8 cellular contexts compared by ENCODE assay signal in genomic region chr16:2867987-2868789, GRCh38. TPM values are rescaled to one million over a fixed set of nuclear protein-coding genes. Genes with fewer than 3 reads are reported as not detected.
DNase-seq lines count a peak whose midpoint lies in the region; ATAC-seq, FAIRE-seq and TF ChIP-seq lines count a peak whose summit lies in the region.

No MANE protein-coding gene starts in this region.

- DNase-seq in GM10248 (ENCODE audit: extremely low spot score), result peak; percentile 98
- DNase-seq in NCI-H1092 treated with DMSO at 0.1 percent for 48 hours (lab: John Stamatoyannopoulos, UW), result peak; percentile 90
- peak; percentile 93 for DNase-seq in SKM-1 treated with dmso at 0.1 percent for 144 hours (lab: John Stamatoyannopoulos, UW; ENCODE audit: unreplicated experiment)
- DNase-seq in activated naive CD8-positive, alpha-beta T cell treated with anti-CD3 and anti-CD28 coated beads, Interleukin-2, amount 50 U/mL, for 16 hours (ENCODE audit: low read depth, low spot score), result peak; percentile 95
- DNase-seq in Right ventricle myocardium superior, result peak; percentile 98
- DNase-seq in pancreas, result peak; percentile 89 to 98 (median 94)
- DNase-seq in tibial artery, result peak; percentile 93 to 95

- TF ChIP-seq CTCF in GM10248 (IDR thresholded peaks at IDR 0.05; ENCODE audit: control extremely low read depth, extremely low read depth, low read depth, missing control alignments) (peak; percentile 96), pancreas (IDR thresholded peaks at IDR 0.05) (peak; percentile 96 to 99 (median 98)), tibial artery (IDR thresholded peaks at IDR 0.05) (peak; percentile 94 to 97)

- WGBS in pancreas, 2 donors, result 1% methylated on average over 44 to 45 of the region's 45 CpGs

- peak overlapping the region; percentile 40 to 63 (median 48) for H3K4me3 ChIP-seq in pancreas
- peak overlapping the region; percentile 63 to 73 for H3K4me3 ChIP-seq in tibial artery

- intact Hi-C loops in Right ventricle myocardium superior (cut with DNase I) (no loop called here), pancreas (cut with DNase I) (loop anchor here in 1 of 3 donors (2.0 kb wide), 1 partner anchor 27 kb away; no protein-coding TSS in a partner anchor), tibial artery (cut with DNase I; ENCODE audit: low total_unique reads) (no loop called here)

- ATAC-seq in HG02588 (IDR thresholded peaks at IDR 0.05; ENCODE audit: unreplicated experiment), result peak; percentile 86
- peak; percentile 99 for ATAC-seq in Right ventricle myocardium superior (ENCODE audit: poor library complexity)
- ATAC-seq in pancreas, result peak; percentile 98 to 99 (median 98)

- no peak for FAIRE-seq in pancreas (lab: Jason Lieb, UNC)

- H3K27ac ChIP-seq in pancreas (peak overlapping the region; percentile 84 to 92 (median 90)), tibial artery (peak overlapping the region; percentile 84 to 88)

- peaks cover 0 to 5% (median 0%) of the 10 kb centered on the region in 4 donors for H3K27me3 ChIP-seq in pancreas
- peaks cover 0 to 15% of the 10 kb centered on the region in 2 donors for H3K27me3 ChIP-seq in tibial artery

- H3K4me1 ChIP-seq in pancreas, result no peaks in the 10 kb centered on the region
- peaks cover 0 to 9% (median 4%) of the 10 kb centered on the region in 4 donors for H3K4me1 ChIP-seq in tibial artery

- CTCF ChIA-PET in GM10248 (lab: Yijun Ruan, JAX), result interaction anchor here (0.6 to 3.6 kb wide), 45 partner anchors 11 to 1026 kb away, joined by 3 to 34 read pairs (median 5); partner anchors contain the start of genes ELOB, FLYWCH1, FLYWCH2 and PRSS41

- H3K9me3 ChIP-seq in pancreas (no peaks in the 10 kb centered on the region), tibial artery (no peaks in the 10 kb centered on the region)

- H3K36me3 ChIP-seq in pancreas, result no peaks in the 10 kb centered on the region
- H3K36me3 ChIP-seq in tibial artery, result no peaks in the 10 kb centered on the region

- POLR2A ChIA-PET in GM10248 (lab: Yijun Ruan, JAX), result interaction anchor here (0.6 to 1.4 kb wide), 2 partner anchors 14 to 348 kb away, joined by 4 to 6 read pairs; partner anchors contain the start of genes AMDHD2 and FLYWCH2

RNA-seq across cellular contexts. Expression of gene PRSS22, which starts 10.2 kb away (rescaled TPM):
- not detected for total RNA-seq in Right ventricle myocardium superior
- total RNA-seq in pancreas, result 10 to 100 TPM in 3 of 6 donors, 1 to 10 TPM in 3; 8.4 to 28.5 (median 13.1) TPM
- 10 to 100 TPM; 48.7 to 59.5 TPM for polyA plus RNA-seq in pancreas

RNA-seq across cellular contexts. Expression of gene FLYWCH2, which starts 14.8 kb away (rescaled TPM):
- 27.9 TPM for total RNA-seq in Right ventricle myocardium superior
- total RNA-seq in pancreas, result 10 to 100 TPM in 1 of 6 donors, 1 to 10 TPM in 5; 5.8 to 10.1 (median 7.7) TPM
- polyA plus RNA-seq in pancreas, result 10 to 100 TPM; 18.2 to 26.1 TPM

RNA-seq across cellular contexts. Expression of gene ZG16B, which starts 38.1 kb away (rescaled TPM):
- total RNA-seq in Right ventricle myocardium superior (not detected), pancreas (1 to 10 TPM in 1 of 6 donors, under 1 TPM in 5; 0.43 to 1.5 (median 0.80) TPM)
- polyA plus RNA-seq in pancreas, result 1 to 10 TPM in 1 of 2 donors, under 1 TPM in 1; 0.65 to 1.7 TPM

RNA-seq across cellular contexts. Expression of gene FLYWCH1, which starts 43.5 kb away (rescaled TPM):
- 36.8 TPM for total RNA-seq in Right ventricle myocardium superior
- total RNA-seq in pancreas, result 10 to 100 TPM; 11.5 to 18.6 (median 14.9) TPM
- polyA plus RNA-seq in pancreas, result 10 to 100 TPM; 31.5 to 40.4 TPM

RNA-seq across cellular contexts. Expression of gene PRSS21, which starts 51.2 kb away (rescaled TPM):
- total RNA-seq in Right ventricle myocardium superior (not detected), pancreas (1 to 10 TPM in 4 of 6 donors, under 1 TPM in 1, not detected in 1; 0.60 to 3.2 (median 1.4) TPM)
- under 1 TPM; 0.59 to 0.99 TPM for polyA plus RNA-seq in pancreas

Comparison
In these comparisons a context has a peak if more than half of its experiments do, and no peak if none do; other contexts are left out.
1. Peak in every context shown above with its lines: DNase-seq, ATAC-seq, H3K4me3 ChIP-seq and H3K27ac ChIP-seq.